In genomic region chr9:113529336-113530009, GRCh38 we compare ENCODE assay signal across 19 cellular contexts.
"Had no signal": no experiment of that assay in that cellular context is flagged by ENCODE, and none has a peak within 500 bp of the region (broad histone marks: within the 10 kb centered on the region; RNA-seq: fewer than 3 reads in every experiment).

No MANE protein-coding gene starts in this region.

- H3K27me3 Mint-ChIP-seq: activated CD4-positive, alpha-beta memory T cell treated with anti-CD3 and anti-CD28 coated beads for 36 hours; activated CD4-positive, alpha-beta T cell treated with anti-CD3 and anti-CD28 coated beads for 36 hours; naive B cell had no signal

- H3K4me3 ChIP-seq: gastrocnemius medialis, transverse colon had no signal

- H3K36me3 ChIP-seq: gastrocnemius medialis, transverse colon had no signal

- DNase-seq: activated CD4-positive, alpha-beta memory T cell treated with anti-CD3 and anti-CD28 coated beads for 36 hours; activated CD4-positive, alpha-beta T cell treated with anti-CD3 and anti-CD28 coated beads for 36 hours; activated gamma-delta T cell; activated T-cell treated with anti-CD3 and anti-CD28 coated beads, Interleukin-2, amount 50 U/mL, for 4 hours; anterior cingulate cortex; cerebellar nuclear complex; dermis blood vessel endothelial cell; erythroblast; gastrocnemius medialis; mammary epithelial cell; naive B cell; stimulated activated CD4-positive, alpha-beta T cell treated with anti-CD3 and anti-CD28 coated beads, Interleukin-15, amount 100 ng/mL, for 24 hours; stimulated activated CD4-positive, alpha-beta T cell treated with anti-CD3 and anti-CD28 coated beads, Interleukin-4, amount 100 ng/mL, for 1 hour; stimulated activated naive CD4-positive, alpha-beta T cell; substantia nigra; transverse colon had no signal

- FAIRE-seq: keratinocyte had no signal

- H3K4me3 Mint-ChIP-seq: activated CD4-positive, alpha-beta memory T cell treated with anti-CD3 and anti-CD28 coated beads for 36 hours; activated CD4-positive, alpha-beta T cell treated with anti-CD3 and anti-CD28 coated beads for 36 hours; activated T-cell treated with anti-CD3 and anti-CD28 coated beads, Interleukin-2, amount 50 U/mL, for 4 hours; naive B cell; T-helper 1 cell treated with Interleukin-12 subunit alpha and Interleukin-12 subunit beta and Interleukin-4 antibody, amounts not matched to agents 30 μg/mL and 1 μg/mL, for 36 hours had no signal

- H3K36me3 Mint-ChIP-seq: naive B cell had no signal

- H3K27ac Mint-ChIP-seq: activated CD4-positive, alpha-beta memory T cell treated with anti-CD3 and anti-CD28 coated beads for 36 hours; activated CD4-positive, alpha-beta T cell treated with anti-CD3 and anti-CD28 coated beads for 36 hours; T-helper 1 cell treated with Interleukin-12 subunit alpha and Interleukin-12 subunit beta and Interleukin-4 antibody, amounts not matched to agents 30 μg/mL and 1 μg/mL, for 36 hours had no signal

- H3K9me3 ChIP-seq: gastrocnemius medialis, transverse colon had no signal

- H3K27me3 ChIP-seq: gastrocnemius medialis, transverse colon had no signal

- H3K9me3 Mint-ChIP-seq: activated CD4-positive, alpha-beta memory T cell treated with anti-CD3 and anti-CD28 coated beads for 36 hours; activated T-cell treated with anti-CD3 and anti-CD28 coated beads, Interleukin-2, amount 50 U/mL, for 4 hours; naive B cell; T-helper 1 cell treated with Interleukin-12 subunit alpha and Interleukin-12 subunit beta and Interleukin-4 antibody, amounts not matched to agents 30 μg/mL and 1 μg/mL, for 36 hours had no signal

- ATAC-seq: activated CD4-positive, alpha-beta T cell treated with anti-CD3 and anti-CD28 coated beads for 36 hours; activated T-cell treated with anti-CD3 and anti-CD28 coated beads, Interleukin-2, amount 50 U/mL, for 4 hours; gastrocnemius medialis; left lobe of liver had no signal
